In genomic region chr12:57752668-57753000, GRCh38 we compare ENCODE assay signal across 8 cellular contexts. TPM values are rescaled to one million over a fixed set of nuclear protein-coding genes. Genes with fewer than 3 reads are reported as not detected.
DNase-seq lines count a peak whose midpoint lies in the region; ATAC-seq and TF ChIP-seq lines count a peak whose summit lies in the region.

No MANE protein-coding gene starts in this region.

- no peaks in the 10 kb centered on the region for H3K27me3 Mint-ChIP-seq in CD4-positive, alpha-beta memory T cell
- H3K27me3 Mint-ChIP-seq in endothelial cell (ENCODE audit: unreplicated experiment) (peaks cover 32% of the 10 kb centered on the region), osteocyte (ENCODE audit: unreplicated experiment) (no peaks in the 10 kb centered on the region)

- no TSS peak for BruUV-seq in Panc1 (replicated peaks; lab: Mats Ljungman, UMichigan)

- H3K27ac ChIP-seq in CD4-positive, alpha-beta memory T cell (ENCODE audit: low read depth, low read length): peak overlapping the region; percentile 82
- peak overlapping the region; percentile 74 for H3K27ac ChIP-seq in Panc1 (ENCODE audit: low read length)

- H3K27me3 ChIP-seq in CD4-positive, alpha-beta memory T cell (ENCODE audit: insufficient read depth, low read length): no peaks in the 10 kb centered on the region
- H3K27me3 ChIP-seq in Panc1 (ENCODE audit: control insufficient read depth, insufficient read depth, low read length): peaks cover 9% of the 10 kb centered on the region

- peak overlapping the region; percentile 82 to 98 (median 90) for H3K4me3 Mint-ChIP-seq in CD4-positive, alpha-beta memory T cell
- H3K4me3 Mint-ChIP-seq in endothelial cell (ENCODE audit: unreplicated experiment): peak overlapping the region; percentile 100
- H3K4me3 Mint-ChIP-seq in osteocyte (ENCODE audit: unreplicated experiment): peak overlapping the region; percentile 94

- POLR2A ChIA-PET in CD4-positive, alpha-beta memory T cell (lab: Charles Lee; ENCODE audit: partially characterized antibody): interaction anchor here (0.7 to 1.3 kb wide), 8 partner anchors 9 to 1823 kb away, joined by 3 to 21 read pairs (median 4); partner anchors contain the start of genes CYP27B1, DDIT3, EEF1AKMT3 and METTL1
- POLR2A ChIA-PET in Panc1 (lab: Charles Lee): interaction anchor here (0.5 kb wide), 1 partner anchor 1924 kb away, joined by 12 read pairs; no protein-coding TSS in a partner anchor

- no peaks in the 10 kb centered on the region for H3K9me3 ChIP-seq in CD4-positive, alpha-beta memory T cell (ENCODE audit: control insufficient read depth in 1 of 2, low read length in 2 of 2)
- no peaks in the 10 kb centered on the region for H3K9me3 ChIP-seq in Panc1 (ENCODE audit: control insufficient read depth, insufficient read depth, low read depth, low read length)

- peaks cover 16% of the 10 kb centered on the region for H3K36me3 ChIP-seq in CD4-positive, alpha-beta memory T cell (ENCODE audit: insufficient read depth, low read length)
- H3K36me3 ChIP-seq in Panc1 (ENCODE audit: control insufficient read depth, insufficient read depth, low read length): peaks cover 18% of the 10 kb centered on the region

- intact Hi-C loops in CD4-positive, alpha-beta memory T cell (cut with micrococcal nuclease): loop anchor here (1.0 to 5.0 kb wide), 5 partner anchors 8 to 665 kb away; partner anchors contain the start of genes CTDSP2, EEF1AKMT3, METTL1 and NAB2
- intact Hi-C loops in Panc1 (cut with micrococcal nuclease; ENCODE audit: unreplicated experiment): no loop called here

- no peaks in the 10 kb centered on the region for H3K9me3 Mint-ChIP-seq in CD4-positive, alpha-beta memory T cell
- H3K9me3 Mint-ChIP-seq in endothelial cell (ENCODE audit: unreplicated experiment): no peaks in the 10 kb centered on the region
- no peaks in the 10 kb centered on the region for H3K9me3 Mint-ChIP-seq in osteocyte (ENCODE audit: unreplicated experiment)

- peaks cover 19 to 37% of the 10 kb centered on the region in 2 donors for H3K36me3 Mint-ChIP-seq in CD4-positive, alpha-beta memory T cell
- peaks cover 47% of the 10 kb centered on the region for H3K36me3 Mint-ChIP-seq in endothelial cell (ENCODE audit: low read depth, unreplicated experiment)
- H3K36me3 Mint-ChIP-seq in osteocyte (ENCODE audit: unreplicated experiment): peaks cover 20% of the 10 kb centered on the region

- TF ChIP-seq CTCF in Panc1 (IDR thresholded peaks at IDR 0.05) (no peak), endothelial cell (IDR thresholded peaks at IDR 0.05; ENCODE audit: unreplicated experiment) (no peak), osteocyte (IDR thresholded peaks at IDR 0.05) (no peak)

- peaks cover 52% of the 10 kb centered on the region for H3K4me1 ChIP-seq in CD4-positive, alpha-beta memory T cell (ENCODE audit: insufficient read depth, low read length)
- peaks cover 14% of the 10 kb centered on the region for H3K4me1 ChIP-seq in Panc1 (ENCODE audit: control insufficient read depth, insufficient read depth, low read length)

- CTCF ChIA-PET in CD4-positive, alpha-beta memory T cell (lab: Charles Lee; ENCODE audit: partially characterized antibody): interaction anchor here (1.0 to 1.2 kb wide), 3 partner anchors 12 to 59 kb away, joined by 3 to 5 read pairs (median 4); partner anchors contain the start of gene OS9
- CTCF ChIA-PET in Panc1 (lab: Charles Lee): no interaction called here

- ATAC-seq in Panc1 (no peak), GM18868 (IDR thresholded peaks at IDR 0.05; ENCODE audit: unreplicated experiment) (no peak)

- H3K27ac Mint-ChIP-seq in CD4-positive, alpha-beta memory T cell: peak overlapping the region; percentile 87 to 100 (median 99)
- H3K27ac Mint-ChIP-seq in endothelial cell (ENCODE audit: unreplicated experiment) (peak overlapping the region; percentile 85), osteocyte (ENCODE audit: unreplicated experiment) (peak overlapping the region; percentile 93)

- H3K4me1 Mint-ChIP-seq in CD4-positive, alpha-beta memory T cell: peaks cover 46 to 57% (median 53%) of the 10 kb centered on the region in 4 donors
- H3K4me1 Mint-ChIP-seq in endothelial cell (ENCODE audit: unreplicated experiment) (peaks cover 42% of the 10 kb centered on the region), osteocyte (ENCODE audit: unreplicated experiment) (peaks cover 41% of the 10 kb centered on the region)

- DNase-seq in CD4-positive, alpha-beta memory T cell: no peak
- DNase-seq in Panc1 (ENCODE audit: low read depth, low spot score): no peak
- no peak for DNase-seq in endothelial cell (ENCODE audit: low spot score)
- DNase-seq in osteocyte (ENCODE audit: extremely low spot score, unreplicated experiment): no peak
- DNase-seq in NCI-H2171 (lab: John Stamatoyannopoulos, UW): no peak
- no peak for DNase-seq in ecto neural progenitor cell (ENCODE audit: low spot score)
- DNase-seq in RKO (ENCODE audit: low spot score): no peak

- peak overlapping the region in 1 of 2 donors; percentile 6 for H3K4me3 ChIP-seq in CD4-positive, alpha-beta memory T cell (ENCODE audit: low read length in 2 of 2)
- H3K4me3 ChIP-seq in Panc1 (ENCODE audit: low read depth in 2 of 2, low read length in 2 of 2): peak overlapping the region; percentile 85 to 98

- in situ Hi-C loops in Panc1 (cut with HindIII; ENCODE audit: low pct_unique_long_range_greater_than_20kb, low sequenced_read_pairs): no loop called here

RNA-seq across cellular contexts. Expression of gene CDK4, which starts 0.5 kb away (rescaled TPM):
- total RNA-seq in CD4-positive, alpha-beta memory T cell: 10 to 100 TPM; 44.4 to 48.3 TPM
- 10 to 100 TPM; 85.0 to 99.7 TPM for polyA plus RNA-seq in CD4-positive, alpha-beta memory T cell
- total RNA-seq in Panc1 (2021; ENCODE audit: unreplicated experiment) (201 TPM), endothelial cell (ENCODE audit: unreplicated experiment) (120 TPM), osteocyte (137 and 142 TPM in 2 replicates)
- 205 TPM for polyA plus RNA-seq in Panc1 (2012; ENCODE audit: insufficient read length)

RNA-seq across cellular contexts. Expression of gene MARCHF9, which starts 2.3 kb away (rescaled TPM):
- total RNA-seq in CD4-positive, alpha-beta memory T cell: 10 to 100 TPM; 58.0 to 62.8 TPM
- polyA plus RNA-seq in CD4-positive, alpha-beta memory T cell: 1 to 10 TPM; 3.7 to 8.9 TPM
- total RNA-seq in Panc1 (2021; ENCODE audit: unreplicated experiment) (2.3 TPM), endothelial cell (ENCODE audit: unreplicated experiment) (2.3 TPM), osteocyte (19.2 and 21.1 TPM in 2 replicates)
- 1.7 TPM for polyA plus RNA-seq in Panc1 (2012; ENCODE audit: insufficient read length)

RNA-seq across cellular contexts. Expression of gene TSPAN31, which starts 7.8 kb away (rescaled TPM):
- total RNA-seq in CD4-positive, alpha-beta memory T cell: 10 to 100 TPM; 27.5 to 30.6 TPM
- 10 to 100 TPM; 37.5 to 76.2 TPM for polyA plus RNA-seq in CD4-positive, alpha-beta memory T cell
- total RNA-seq in Panc1 (2021; ENCODE audit: unreplicated experiment): 17.5 TPM
- polyA plus RNA-seq in Panc1 (2012; ENCODE audit: insufficient read length): 16.4 TPM
- total RNA-seq in endothelial cell (ENCODE audit: unreplicated experiment): 21.8 TPM
- 36.2 and 37.4 TPM in 2 replicates for total RNA-seq in osteocyte

RNA-seq across cellular contexts. Expression of gene AGAP2, which starts 14.1 kb away (rescaled TPM):
- 10 to 100 TPM; 63.2 to 66.7 TPM for total RNA-seq in CD4-positive, alpha-beta memory T cell
- polyA plus RNA-seq in CD4-positive, alpha-beta memory T cell: 1 to 10 TPM; 3.2 to 8.6 TPM
- total RNA-seq in Panc1 (2021; ENCODE audit: unreplicated experiment) (0.49 TPM), endothelial cell (ENCODE audit: unreplicated experiment) (27.0 TPM), osteocyte (2.4 and 2.6 TPM in 2 replicates)
- polyA plus RNA-seq in Panc1 (2012; ENCODE audit: insufficient read length): 1.2 TPM

RNA-seq across cellular contexts. Expression of gene CYP27B1, which starts 14.2 kb away (rescaled TPM):
- total RNA-seq in CD4-positive, alpha-beta memory T cell: 1 to 10 TPM in 1 of 2 experiments, under 1 TPM in 1; 0.64 to 1.4 TPM
- polyA plus RNA-seq in CD4-positive, alpha-beta memory T cell: under 1 TPM; 0.55 to 0.93 TPM
- total RNA-seq in Panc1 (2021; ENCODE audit: unreplicated experiment) (4.0 TPM), endothelial cell (ENCODE audit: unreplicated experiment) (1.4 TPM), osteocyte (1.7 and 2.3 TPM in 2 replicates)
- 4.3 TPM for polyA plus RNA-seq in Panc1 (2012; ENCODE audit: insufficient read length)
